Comparison of ENCODE assay signal across 8 cellular contexts in the genomic region with DNA sequence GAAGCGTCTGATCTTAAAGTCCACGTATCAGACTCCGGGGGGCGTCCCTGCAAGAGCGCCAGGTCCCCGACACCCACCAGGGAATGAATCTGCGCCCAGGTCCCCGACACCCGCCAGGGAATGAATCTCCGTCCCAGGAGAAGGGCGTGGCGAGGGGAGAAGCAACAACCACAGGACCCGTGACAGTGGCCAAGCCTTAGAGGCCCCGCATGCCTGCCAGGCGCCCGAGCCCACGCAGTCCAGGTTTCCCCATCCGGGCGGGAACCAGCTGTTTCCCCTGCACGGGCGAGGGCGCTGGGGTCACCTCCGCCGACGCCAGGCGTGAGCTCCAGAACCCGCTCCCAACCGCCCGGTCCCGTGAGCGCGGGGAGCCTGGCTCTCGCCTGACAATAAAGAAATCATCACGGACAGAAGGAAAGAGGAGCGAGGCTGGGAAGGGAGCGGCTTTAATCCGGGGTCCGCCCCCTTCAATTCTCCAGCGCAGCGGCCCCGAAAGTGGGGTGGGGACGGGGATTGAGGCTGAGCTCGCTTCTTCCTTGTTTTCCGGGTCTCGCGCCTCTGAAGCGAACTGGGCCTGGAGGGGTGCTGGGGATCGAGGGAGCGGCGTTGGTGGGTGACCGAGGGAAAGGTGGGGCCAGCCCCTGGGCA. TPM values are rescaled to one million over a fixed set of nuclear protein-coding genes. Genes with fewer than 3 reads are reported as not detected.
DNase-seq lines count a peak whose midpoint lies in the region; ATAC-seq and TF ChIP-seq lines count a peak whose summit lies in the region.

No MANE protein-coding gene starts in this region.

- no peak overlapping the region for H3K18ac ChIP-seq in IMR-90 (ENCODE audit: low read depth, low read length)

- H3K79me1 ChIP-seq in IMR-90 (ENCODE audit: low read depth in 1 of 2, low read length in 2 of 2): no peaks in the 10 kb centered on the region

- H3K36me3 Mint-ChIP-seq in CD14-positive monocyte: peaks cover 0 to 2% of the 10 kb centered on the region in 2 donors
- no peaks in the 10 kb centered on the region for H3K36me3 Mint-ChIP-seq in mesothelial cell of epicardium

- H3K27ac Mint-ChIP-seq in CD14-positive monocyte (no peak overlapping the region), mesothelial cell of epicardium (no peak overlapping the region)

- H2AK9ac ChIP-seq in IMR-90 (replicated peaks; ENCODE audit: low read depth, low read length, poor library complexity): peak overlapping the region; percentile 72

- H3K36me3 ChIP-seq in IMR-90 (ENCODE audit: control insufficient read depth, insufficient read depth, low read length): no peaks in the 10 kb centered on the region

- TF ChIP-seq POLR2A in IMR-90 (IDR thresholded peaks at IDR 0.05; ENCODE audit: low read depth, low read length): no peak

- H3K9me3 ChIP-seq in IMR-90 (ENCODE audit: control insufficient read depth, insufficient read depth, low read length): no peaks in the 10 kb centered on the region

- H3K4me3 Mint-ChIP-seq in CD14-positive monocyte: peak overlapping the region; percentile 78 to 91
- H3K4me3 Mint-ChIP-seq in mesothelial cell of epicardium: peak overlapping the region; percentile 72

- H3K4me1 ChIP-seq in IMR-90 (ENCODE audit: control insufficient read depth, insufficient read depth, low read length): no peaks in the 10 kb centered on the region

- POLR2A ChIA-PET in IMR-90 (lab: Charles Lee; ENCODE audit: unreplicated experiment): no interaction called here

- intact Hi-C loops in CD14-positive monocyte (cut with micrococcal nuclease): loop anchor here in 1 of 2 donors (2.0 kb wide), 1 partner anchor 351 kb away; no protein-coding TSS in a partner anchor
- intact Hi-C loops in IMR-90 (cut with micrococcal nuclease): loop anchor here (1.0 kb wide), 1 partner anchor 352 kb away; no protein-coding TSS in a partner anchor

- no peak overlapping the region for H4K5ac ChIP-seq in IMR-90 (ENCODE audit: low read depth, low read length)

- H3K27me3 ChIP-seq in IMR-90 (ENCODE audit: control insufficient read depth, insufficient read depth, low read length): peaks cover 34% of the 10 kb centered on the region

- H4K91ac ChIP-seq in IMR-90 (ENCODE audit: insufficient read depth, low read depth, low read length): no peak overlapping the region

- H4K20me1 ChIP-seq in IMR-90 (ENCODE audit: insufficient read depth, low read length): no peaks in the 10 kb centered on the region

- H3K14ac ChIP-seq in IMR-90 (replicated peaks; ENCODE audit: low read depth, low read length): no peak overlapping the region

- TF ChIP-seq RAD21 in IMR-90 (IDR thresholded peaks at IDR 0.05; ENCODE audit: low read length): no peak

- CTCF ChIA-PET in IMR-90 (lab: Yijun Ruan, JAX): interaction anchor here (1.0 to 2.0 kb wide), 6 partner anchors 9 to 211 kb away, joined by 3 to 8 read pairs (median 4); no protein-coding TSS in a partner anchor

- no peak overlapping the region for H3K27ac ChIP-seq in IMR-90 (ENCODE audit: insufficient read depth, low read length)
- peak overlapping the region; percentile 6 to 81 for H3K27ac ChIP-seq in coronary artery

- H3K56ac ChIP-seq in IMR-90 (ENCODE audit: extremely low read depth, insufficient read depth, low read length): no peak overlapping the region

- no peak overlapping the region for H3K23ac ChIP-seq in IMR-90 (ENCODE audit: low read depth, low read length)

- H3K9me3 Mint-ChIP-seq in CD14-positive monocyte (peaks cover 0 to 14% (median 8%) of the 10 kb centered on the region in 7 donors), mesothelial cell of epicardium (peaks cover under 1% of the 10 kb centered on the region)

- H2BK5ac ChIP-seq in IMR-90 (ENCODE audit: low read depth, low read length, poor library complexity, severe bottlenecking): no peak overlapping the region

- peak overlapping the region; percentile 47 for H3K4me2 ChIP-seq in IMR-90 (ENCODE audit: low read depth, low read length)

- peaks cover 13% of the 10 kb centered on the region for H3K4me1 Mint-ChIP-seq in CD14-positive monocyte
- peaks cover 6% of the 10 kb centered on the region for H3K4me1 Mint-ChIP-seq in mesothelial cell of epicardium

- dilution Hi-C loops in IMR-90 (cut with HindIII; ENCODE audit: low sequenced_read_pairs, unreplicated experiment): no loop called here

- H3K9me1 ChIP-seq in IMR-90 (ENCODE audit: insufficient read depth, low read length): no peaks in the 10 kb centered on the region; the same call in 1 of the 2 replicates

- H3K9ac ChIP-seq in IMR-90 (ENCODE audit: low read depth, low read length): no peak overlapping the region

- H2BK15ac ChIP-seq in IMR-90 (ENCODE audit: low read depth, low read length): no peak overlapping the region

- peak; percentile 9 for TF ChIP-seq CTCF in CD14-positive monocyte (IDR thresholded peaks at IDR 0.05)
- no peak for TF ChIP-seq CTCF in IMR-90 (conservative IDR thresholded peaks at IDR 0.05; ENCODE audit: low read depth, low read length)
- TF ChIP-seq CTCF in coronary artery (IDR thresholded peaks at IDR 0.05): no peak
- peak; percentile 3 for TF ChIP-seq CTCF in mesothelial cell of epicardium (IDR thresholded peaks at IDR 0.05; ENCODE audit: unreplicated experiment)

- H2BK120ac ChIP-seq in IMR-90 (ENCODE audit: low read depth, low read length): no peak overlapping the region

- H4K8ac ChIP-seq in IMR-90 (ENCODE audit: low read depth in 2 of 2, low read length in 2 of 2): no peak overlapping the region

- peak overlapping the region; percentile 88 for H2AFZ ChIP-seq in IMR-90 (replicated peaks; ENCODE audit: low read length, poor library complexity)

- H3K4me3 ChIP-seq in IMR-90 (ENCODE audit: insufficient read depth, low read depth, low read length) (peak overlapping the region; percentile 38), coronary artery (peak overlapping the region; percentile 86)

- peak; percentile 15 for ATAC-seq in IMR-90 (ENCODE audit: low read depth)
- no peak for ATAC-seq in HG02884 (IDR thresholded peaks at IDR 0.05; ENCODE audit: unreplicated experiment)
- ATAC-seq in GM19455 (IDR thresholded peaks at IDR 0.05; ENCODE audit: unreplicated experiment): no peak

- in situ Hi-C loops in IMR-90 (cut with MboI; ENCODE audit: low sequenced_read_pairs): no loop called here

- 9% methylated on average over 9 of the region's 51 CpGs; no CpG with 5 or more reads in 1 of the 2 experiments for WGBS in IMR-90 (ENCODE audit: extremely low coverage in 2 of 2, insufficient read length in 1 of 2), 2 experiments

- H3K27me3 Mint-ChIP-seq in CD14-positive monocyte (ENCODE audit: low read depth in 3 of 3) (peaks cover 75 to 93% (median 76%) of the 10 kb centered on the region in 3 donors), mesothelial cell of epicardium (ENCODE audit: low read depth) (peaks cover 79% of the 10 kb centered on the region)

- no peak overlapping the region for H3K4ac ChIP-seq in IMR-90 (ENCODE audit: low read depth, low read length)

- BruUV-seq in IMR-90 (replicated peaks; lab: Mats Ljungman, UMichigan): no TSS peak

- H2AK5ac ChIP-seq in IMR-90 (ENCODE audit: low read depth, low read length): no peak overlapping the region

- DNase-seq in CD14-positive monocyte (ENCODE audit: low spot score) (no peak), IMR-90 (no peak), coronary artery (ENCODE audit: low spot score) (no peak), mesothelial cell of epicardium (ENCODE audit: low spot score in 2 of 2, unreplicated experiment in 2 of 2) (no peak), activated gamma-delta T cell (lab: John Stamatoyannopoulos, UW) (no peak), NCI-H1694 (lab: John Stamatoyannopoulos, UW) (no peak)

- H2BK20ac ChIP-seq in IMR-90 (ENCODE audit: low read depth, low read length): no peak overlapping the region

TF ChIP-seq in IMR-90, 13 proteins besides CTCF, POLR2A, EP300 and RAD21:
- TF ChIP-seq CHD1 (IDR thresholded peaks at IDR 0.05; ENCODE audit: low read depth, low read length) (no peak), BHLHE40 (IDR thresholded peaks at IDR 0.05; ENCODE audit: low read depth, low read length) (peak; percentile 36; the same call in 1 of the 2 replicates), NFE2L2 (IDR thresholded peaks at IDR 0.05; ENCODE audit: low read depth, low read length) (no peak), SMC3 (IDR thresholded peaks at IDR 0.05; ENCODE audit: low read depth, low read length) (no peak)
TF ChIP-seq in IMR-90: peak in this region for 1.

RNA-seq across cellular contexts. Expression of gene BMS1, which starts 29.0 kb away (rescaled TPM):
- polyA plus RNA-seq in CD14-positive monocyte (1 to 10 TPM; 2.9 to 4.6 TPM), IMR-90 (2012; rRNA removed) (6.1 and 7.5 TPM in 2 replicates)
- total RNA-seq in IMR-90 (2012; rRNA removed) (22.9 and 28.3 TPM in 2 replicates), mesothelial cell of epicardium (21.4 to 21.8 TPM (median 21.8 TPM) in 3 replicates)
- polyA plus RNA-seq in IMR-90 (2012; cell fraction: cytosol; rRNA removed): 1.0 and 2.1 TPM in 2 replicates
- 1.2 and 6.4 TPM in 2 replicates for polyA plus RNA-seq in IMR-90 (2012; cell fraction: nucleus; rRNA removed; ENCODE audit: low replicate concordance)

Comparison
In these comparisons a context has a peak if more than half of its experiments do, and no peak if none do; other contexts are left out.
1. CTCF ChIP-seq: peak in CD14-positive monocyte (single experiment) and mesothelial cell of epicardium (single experiment); none in IMR-90 (single experiment) and coronary artery (single experiment).